In genomic region chr2:34143149-34143548, GRCh38 we compare ENCODE assay signal across 7 cellular contexts.
"Had no signal": no experiment of that assay in that cellular context is flagged by ENCODE, and none has a peak within 500 bp of the region (broad histone marks: within the 10 kb centered on the region; RNA-seq: fewer than 3 reads in every experiment).

No MANE protein-coding gene starts in this region.

- H3K9me3 ChIP-seq: HAP-1 had no signal

- H3K4me3 ChIP-seq: GM23248, HAP-1 had no signal

- DNase-seq: GM23248, GOT3, H7, HFFc6, KBM-7 had no signal

- H3K4me1 ChIP-seq: HAP-1 had no signal

- H3K27ac ChIP-seq: GM23248 had no signal

- H3K36me3 ChIP-seq: HAP-1 had no signal

- ATAC-seq: HCT116 had no signal
